In the genomic region with DNA sequence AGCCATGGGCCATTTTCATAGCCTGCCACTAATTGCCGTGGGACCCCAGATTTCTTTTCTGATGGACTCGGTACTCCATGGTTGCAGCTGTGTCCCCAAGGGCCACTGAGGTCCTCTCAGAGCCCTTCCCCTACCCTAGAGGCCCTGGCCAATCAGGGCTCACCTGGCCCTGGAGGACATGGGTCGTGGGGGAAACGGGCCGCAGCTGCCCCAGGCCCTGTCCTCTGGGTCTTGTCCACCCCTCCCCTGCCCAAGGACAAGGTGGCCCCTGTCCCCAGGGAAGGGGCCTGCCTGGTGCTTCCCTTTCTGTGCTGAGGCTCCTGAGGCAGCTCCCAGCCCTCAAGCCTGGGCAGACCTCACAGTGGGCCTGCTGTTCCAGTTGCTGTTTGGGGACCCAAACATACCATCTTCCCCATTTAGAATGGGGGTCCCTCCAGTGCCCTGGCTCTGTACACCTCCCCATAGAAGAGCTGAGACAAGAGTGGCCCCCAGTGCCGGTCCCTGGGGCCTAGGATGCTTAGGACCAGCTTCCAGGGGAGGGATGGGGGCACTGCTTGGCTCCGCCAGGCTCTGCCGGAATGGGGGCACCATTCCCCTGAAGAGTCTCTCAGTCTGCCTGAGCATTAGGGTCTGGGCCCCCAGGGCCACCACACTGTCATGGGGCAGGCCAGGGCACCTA, we compare ENCODE assay signal across 12 cellular contexts. TPM values are rescaled to one million over a fixed set of nuclear protein-coding genes. Genes with fewer than 3 reads are reported as not detected.
A peak's percentile ranks its signal among the peaks of the same experiment; 100 is the strongest.
DNase-seq lines count a peak whose midpoint lies in the region; TF ChIP-seq lines count a peak whose summit lies in the region.
"Had no signal": no experiment of that assay in that cellular context is flagged by ENCODE, and none has a peak within 500 bp of the region (broad histone marks: within the 10 kb centered on the region; RNA-seq: fewer than 3 reads in every experiment).

No MANE protein-coding gene starts in this region.

- peaks cover 14 to 52% of the 10 kb centered on the region in 2 donors for H3K4me1 ChIP-seq in breast epithelium
- H3K4me1 ChIP-seq in stomach smooth muscle (ENCODE audit: control insufficient read depth, insufficient read depth, low read length), result peaks cover 59% of the 10 kb centered on the region

- H3K27ac Mint-ChIP-seq in IgD-negative memory B cell, result peak overlapping the region in 2 of 3 donors; percentile 53 to 59

- TF ChIP-seq CTCF in breast epithelium (IDR thresholded peaks at IDR 0.05), result no peak

- no peaks in the 10 kb centered on the region for H3K27me3 ChIP-seq in breast epithelium
- H3K27me3 ChIP-seq in stomach smooth muscle (ENCODE audit: control insufficient read depth in 1 of 2, insufficient read depth in 2 of 2, low read length in 2 of 2), result no peaks in the 10 kb centered on the region

- intact Hi-C loops in breast epithelium (cut with DNase I; ENCODE audit: low total_unique reads), result no loop called here

- no peaks in the 10 kb centered on the region for H3K36me3 Mint-ChIP-seq in IgD-negative memory B cell

- H3K4me3 ChIP-seq in breast epithelium (no peak overlapping the region), stomach smooth muscle (ENCODE audit: low read length in 2 of 2) (no peak overlapping the region)

- peak overlapping the region in 1 of 4 donors; percentile 26 for H3K4me3 Mint-ChIP-seq in IgD-negative memory B cell

- no peak for TF ChIP-seq POLR2A in breast epithelium (IDR thresholded peaks at IDR 0.05)

- H3K9me3 ChIP-seq in breast epithelium, result no peaks in the 10 kb centered on the region
- no peaks in the 10 kb centered on the region for H3K9me3 ChIP-seq in stomach smooth muscle (ENCODE audit: control insufficient read depth in 2 of 2, low read length in 2 of 2)

- H3K36me3 ChIP-seq in breast epithelium (no peaks in the 10 kb centered on the region), stomach smooth muscle (ENCODE audit: control insufficient read depth in 2 of 2, insufficient read depth in 2 of 2, low read length in 2 of 2) (no peaks in the 10 kb centered on the region)

- no peaks in the 10 kb centered on the region for H3K27me3 Mint-ChIP-seq in IgD-negative memory B cell

- H3K27ac ChIP-seq in breast epithelium (peak overlapping the region; percentile 100), stomach smooth muscle (ENCODE audit: low read length) (peak overlapping the region; percentile 46)

- peaks cover 0 to 2% (median 0%) of the 10 kb centered on the region in 3 donors for H3K9me3 Mint-ChIP-seq in IgD-negative memory B cell

- peaks cover 4 to 26% (median 22%) of the 10 kb centered on the region in 3 donors for H3K4me1 Mint-ChIP-seq in IgD-negative memory B cell

- DNase-seq in breast epithelium (ENCODE audit: low spot score in 2 of 2) (no peak), midbrain (lab: John Stamatoyannopoulos, UW) (peak; percentile 21), NCI-H2196 treated with DMSO at 0.1 percent for 48 hours (lab: John Stamatoyannopoulos, UW; ENCODE audit: unreplicated experiment) (no peak), NCI-H1436 (lab: John Stamatoyannopoulos, UW) (no peak), NCI-H146 treated with DMSO at 0.1 percent for 48 hours (lab: John Stamatoyannopoulos, UW; ENCODE audit: unreplicated experiment) (no peak)
- DNase-seq: activated CD4-positive, alpha-beta T cell treated with anti-CD3 and anti-CD28 coated beads, Interleukin-2, amount 50 U/mL, for 4 hours; activated naive CD4-positive, alpha-beta T cell treated with Interleukin-2 at 50 U/mL for 16 hours; effector CD4-positive, alpha-beta T cell; NCI-H2107; small intestine had no signal

- H3K9ac ChIP-seq in stomach smooth muscle (ENCODE audit: low read length in 2 of 2), result peak overlapping the region in 1 of 2 donors; percentile 42

RNA-seq across cellular contexts. Expression of gene RAB11B, which starts 3.2 kb away (rescaled TPM):
- 96.8 TPM for polyA plus RNA-seq in IgD-negative memory B cell
- total RNA-seq in breast epithelium, result 10 to 100 TPM; 39.5 to 57.7 (median 41.3) TPM

RNA-seq across cellular contexts. Expression of gene MARCHF2, which starts 19.8 kb away (rescaled TPM):
- 35.9 TPM for polyA plus RNA-seq in IgD-negative memory B cell
- 100 to 1,000 TPM; 126 to 224 (median 132) TPM for total RNA-seq in breast epithelium

RNA-seq across cellular contexts. Expression of gene ANGPTL4, which starts 29.4 kb away (rescaled TPM):
- polyA plus RNA-seq in IgD-negative memory B cell, result not detected
- 100 to 1,000 TPM in 2 of 3 donors, 10 to 100 TPM in 1; 90.9 to 186 (median 118) TPM for total RNA-seq in breast epithelium

RNA-seq across cellular contexts. Expression of gene KANK3, which starts 50.3 kb away (rescaled TPM):
- polyA plus RNA-seq in IgD-negative memory B cell, result not detected
- 10 to 100 TPM in 1 of 3 donors, 1 to 10 TPM in 2; 5.6 to 26.2 (median 7.8) TPM for total RNA-seq in breast epithelium

RNA-seq across cellular contexts. Expression of gene HNRNPM, which starts 51.4 kb away (rescaled TPM):
- 210 TPM for polyA plus RNA-seq in IgD-negative memory B cell
- 100 to 1,000 TPM in 2 of 3 donors, 10 to 100 TPM in 1; 84.8 to 153 (median 116) TPM for total RNA-seq in breast epithelium
